Comparison of ENCODE assay signal across 17 cellular contexts in the genomic region with DNA sequence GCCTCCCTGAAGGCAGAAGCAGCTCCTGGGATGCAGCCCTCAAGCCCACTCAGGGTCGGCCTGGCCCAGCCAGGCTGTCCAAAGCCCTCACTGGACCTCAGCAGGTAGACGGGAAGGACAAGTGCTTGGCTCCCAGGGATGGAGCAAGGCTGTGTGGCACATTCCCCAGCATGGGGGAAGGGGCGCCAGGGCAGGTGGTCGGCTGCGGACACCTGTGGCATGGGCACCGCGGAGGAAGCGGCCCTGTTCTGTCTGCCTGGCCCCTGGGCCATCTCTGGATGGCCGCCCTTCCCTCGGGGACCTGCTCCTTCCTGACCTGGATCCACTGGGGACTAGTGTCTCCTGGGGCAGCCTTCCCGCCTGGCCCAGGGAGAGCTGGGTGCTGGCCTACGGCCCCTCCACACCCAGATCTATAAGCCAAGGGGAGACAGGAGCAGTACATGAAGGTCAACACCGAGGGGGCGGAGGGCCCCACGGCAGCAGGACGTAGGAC. TPM values are rescaled to one million over a fixed set of nuclear protein-coding genes. Genes with fewer than 3 reads are reported as not detected.
A peak's percentile ranks its signal among the peaks of the same experiment; 100 is the strongest.
DNase-seq lines count a peak whose midpoint lies in the region; ATAC-seq and TF ChIP-seq lines count a peak whose summit lies in the region.
"Had no signal": no experiment of that assay in that cellular context is flagged by ENCODE, and none has a peak within 500 bp of the region (broad histone marks: within the 10 kb centered on the region; RNA-seq: fewer than 3 reads in every experiment).

No MANE protein-coding gene starts in this region.

- no peak overlapping the region for H3K18ac ChIP-seq in neuronal stem cell (ENCODE audit: low read length)

- peaks cover 11% of the 10 kb centered on the region for H3K79me1 ChIP-seq in neuronal stem cell (ENCODE audit: low read depth, low read length)

- peak; percentile 10 for ATAC-seq in stimulated activated memory B cell treated with anti-CD40 and anti-IgM and Interleukin-4, amounts not matched to agents 10 μg/mL and 1 μg/mL and 100 μg/mL, for 72 hours
- ATAC-seq: CD8-positive, alpha-beta T cell had no signal

- H3K4me3 ChIP-seq in HEK293 (ENCODE audit: low read depth, low read length) (no peak overlapping the region), neuronal stem cell (ENCODE audit: low read length in 2 of 2) (peak overlapping the region in 1 of 2 donors; percentile 25)
- H3K4me3 ChIP-seq: A549; BLaER1 treated with 17β-estradiol and CSF1 and Interleukin-3, amounts not matched to agents 10 nM and 100 nM had no signal

- DNase-seq in neuronal stem cell (ENCODE audit: low spot score) (no peak), OCI-M1 (lab: John Stamatoyannopoulos, UW) (no peak), nucleus accumbens (lab: John Stamatoyannopoulos, UW) (no peak), GM19238 (ENCODE audit: insufficient read length, low spot score) (no peak)
- DNase-seq: AML-193; Caco-2; Calu3; CD4-positive, alpha-beta T cell; CD8-positive, alpha-beta T cell; GF-D8 had no signal

- H2AK5ac ChIP-seq in neuronal stem cell (ENCODE audit: low read depth, low read length), result no peak overlapping the region

- no peak overlapping the region for H3K9ac ChIP-seq in neuronal stem cell (ENCODE audit: low read depth, low read length, poor library complexity)
- H3K9ac ChIP-seq: BLaER1 treated with 17β-estradiol and CSF1 and Interleukin-3, amounts not matched to agents 10 nM and 100 nM had no signal

- H3K14ac ChIP-seq in neuronal stem cell (ENCODE audit: low read length), result peak overlapping the region; percentile 21

- CTCF ChIA-PET in HEK293 (lab: Yijun Ruan, JAX), result no interaction called here

- no peak overlapping the region for H2AFZ ChIP-seq in neuronal stem cell (ENCODE audit: low read length)

- no peaks in the 10 kb centered on the region for H3K4me1 Mint-ChIP-seq in stimulated activated memory B cell treated with anti-CD40 and anti-IgM and Interleukin-4, amounts not matched to agents 10 μg/mL and 1 μg/mL and 100 μg/mL, for 72 hours
- H3K4me1 Mint-ChIP-seq: B cell had no signal

- H4K91ac ChIP-seq in neuronal stem cell (ENCODE audit: low read depth, low read length, poor library complexity), result no peak overlapping the region

- H3K4ac ChIP-seq in neuronal stem cell (ENCODE audit: low read length), result peak overlapping the region; percentile 76

- H2BK5ac ChIP-seq in neuronal stem cell (ENCODE audit: low read length), result no peak overlapping the region

- no peaks in the 10 kb centered on the region for H3K9me3 Mint-ChIP-seq in stimulated activated memory B cell treated with anti-CD40 and anti-IgM and Interleukin-4, amounts not matched to agents 10 μg/mL and 1 μg/mL and 100 μg/mL, for 72 hours
- H3K9me3 Mint-ChIP-seq: CD4-positive, alpha-beta T cell; CD8-positive, alpha-beta T cell had no signal

- POLR2A ChIA-PET in HEK293 (lab: Yijun Ruan, JAX), result no interaction called here

- H3K36me3 ChIP-seq in HEK293 (ENCODE audit: control insufficient read depth in 2 of 2, insufficient read depth in 1 of 2, low read length in 2 of 2) (peaks cover 0 to 77% of the 10 kb centered on the region in 2 experiments; a peak in 2 of 3 replicates), neuronal stem cell (replicated peaks in 1 of 2; ENCODE audit: control insufficient read depth in 2 of 2, insufficient read depth in 2 of 2, low read length in 2 of 2) (peaks cover 33 to 69% of the 10 kb centered on the region in 2 donors)

- H3K4me2 ChIP-seq in neuronal stem cell (ENCODE audit: insufficient read depth, low read length, poor library complexity, severe bottlenecking), result no peak overlapping the region
- H3K4me2 ChIP-seq: A549; BLaER1 treated with 17β-estradiol and CSF1 and Interleukin-3, amounts not matched to agents 10 nM and 100 nM had no signal

- H3K9me3 ChIP-seq in HEK293 (ENCODE audit: control insufficient read depth, insufficient read depth, low read depth, low read length), result no peaks in the 10 kb centered on the region
- H3K9me3 ChIP-seq in neuronal stem cell (replicated peaks in 1 of 2; ENCODE audit: control insufficient read depth in 2 of 2, insufficient read depth in 1 of 2, low read depth in 1 of 2, low read length in 2 of 2), result no peaks in the 10 kb centered on the region
- H3K9me3 ChIP-seq: A549; BLaER1 treated with 17β-estradiol and CSF1 and Interleukin-3, amounts not matched to agents 10 nM and 100 nM; Caco-2 had no signal

- H2BK120ac ChIP-seq in neuronal stem cell (ENCODE audit: low read depth, low read length), result no peak overlapping the region

- no peak overlapping the region for H2BK15ac ChIP-seq in neuronal stem cell (ENCODE audit: low read length)

- H3K4me1 ChIP-seq in HEK293 (ENCODE audit: control insufficient read depth, insufficient read depth, low read length), result no peaks in the 10 kb centered on the region
- no peaks in the 10 kb centered on the region for H3K4me1 ChIP-seq in neuronal stem cell (ENCODE audit: control insufficient read depth in 2 of 2, insufficient read depth in 1 of 2, low read depth in 1 of 2, low read length in 2 of 2)
- H3K4me1 ChIP-seq: A549, Caco-2 had no signal

- no peaks in the 10 kb centered on the region for H3K27me3 ChIP-seq in neuronal stem cell (ENCODE audit: control insufficient read depth in 3 of 3, insufficient read depth in 3 of 3, low read depth in 1 of 3, low read length in 3 of 3)
- H3K27me3 ChIP-seq: BLaER1 treated with 17β-estradiol and CSF1 and Interleukin-3, amounts not matched to agents 10 nM and 100 nM had no signal

- no peaks in the 10 kb centered on the region for H3K27me3 Mint-ChIP-seq in stimulated activated memory B cell treated with anti-CD40 and anti-IgM and Interleukin-4, amounts not matched to agents 10 μg/mL and 1 μg/mL and 100 μg/mL, for 72 hours
- H3K27me3 Mint-ChIP-seq: B cell; CD4-positive, alpha-beta T cell had no signal

- no CpG with 5 or more reads among the region's 16 CpGs for WGBS in neuronal stem cell (ENCODE audit: extremely low coverage in 2 of 2, insufficient read length in 2 of 2, insufficient replicate concordance in 1 of 2), 2 donors

- H4K8ac ChIP-seq in neuronal stem cell (ENCODE audit: low read depth, low read length), result no peak overlapping the region

- H3K27ac ChIP-seq in HEK293 (ENCODE audit: extremely low read depth, low read depth, low read length) (no peak overlapping the region), neuronal stem cell (replicated peaks; ENCODE audit: low read length) (no peak overlapping the region)
- H3K27ac ChIP-seq: 22Rv1; A549; BLaER1 treated with 17β-estradiol and CSF1 and Interleukin-3, amounts not matched to agents 10 nM and 100 nM; C4-2B had no signal

- peak overlapping the region; percentile 58 for H2BK12ac ChIP-seq in neuronal stem cell (ENCODE audit: low read length)

- H3K23ac ChIP-seq in neuronal stem cell (ENCODE audit: low read depth, low read length, poor library complexity), result peak overlapping the region; percentile 65

- no peak overlapping the region for H3K27ac Mint-ChIP-seq in stimulated activated memory B cell treated with anti-CD40 and anti-IgM and Interleukin-4, amounts not matched to agents 10 μg/mL and 1 μg/mL and 100 μg/mL, for 72 hours
- H3K27ac Mint-ChIP-seq: B cell; CD4-positive, alpha-beta T cell; CD8-positive, alpha-beta T cell had no signal

- no peak overlapping the region for H3K4me3 Mint-ChIP-seq in stimulated activated memory B cell treated with anti-CD40 and anti-IgM and Interleukin-4, amounts not matched to agents 10 μg/mL and 1 μg/mL and 100 μg/mL, for 72 hours
- H3K4me3 Mint-ChIP-seq: B cell; CD4-positive, alpha-beta T cell; CD8-positive, alpha-beta T cell had no signal

- no peak for TF ChIP-seq CTCF in HEK293 (tag by site-specific recombination; IDR thresholded peaks at IDR 0.05)

- H3K36me3 Mint-ChIP-seq in stimulated activated memory B cell treated with anti-CD40 and anti-IgM and Interleukin-4, amounts not matched to agents 10 μg/mL and 1 μg/mL and 100 μg/mL, for 72 hours, result peaks cover 63% of the 10 kb centered on the region

TF ChIP-seq in HEK293, 187 proteins besides CTCF, POLR2A, EP300 and RAD21:
- TF ChIP-seq ZNF707 (tag by site-specific recombination; IDR thresholded peaks at IDR 0.05) (no peak), SCRT2 (tag by site-specific recombination; IDR thresholded peaks at IDR 0.05) (peak; percentile 66), SCRT1 (tag by site-specific recombination; IDR thresholded peaks at IDR 0.05; ENCODE audit: borderline replicate concordance) (peak; percentile 55; the same call in 1 of the 2 replicates)
TF ChIP-seq in HEK293: peak in this region for 2.

RNA-seq across cellular contexts. Expression of a gene that starts 26.0 kb away (rescaled TPM):
- polyA plus RNA-seq in neuronal stem cell (2013, experiment 1 of 2), result 42.0 TPM
- polyA plus RNA-seq in neuronal stem cell (2013, experiment 2 of 2), result 43.9 TPM

RNA-seq across cellular contexts. Expression of a gene that starts 41.0 kb away (rescaled TPM):
- 49.2 TPM for polyA plus RNA-seq in neuronal stem cell (2013, experiment 1 of 2)
- polyA plus RNA-seq in neuronal stem cell (2013, experiment 2 of 2), result 52.4 TPM

RNA-seq across cellular contexts. Expression of a gene that starts 42.0 kb away (rescaled TPM):
- 39.4 TPM for polyA plus RNA-seq in neuronal stem cell (2013, experiment 1 of 2)
- 35.6 TPM for polyA plus RNA-seq in neuronal stem cell (2013, experiment 2 of 2)

RNA-seq across cellular contexts. Expression of a gene that starts 42.3 kb away (rescaled TPM):
- polyA plus RNA-seq in neuronal stem cell (2013, experiment 1 of 2), result 129 TPM
- 129 TPM for polyA plus RNA-seq in neuronal stem cell (2013, experiment 2 of 2)

RNA-seq across cellular contexts. Expression of a gene that starts 51.9 kb away (rescaled TPM):
- 74.1 TPM for polyA plus RNA-seq in neuronal stem cell (2013, experiment 1 of 2)
- polyA plus RNA-seq in neuronal stem cell (2013, experiment 2 of 2), result 74.3 TPM
